ENCODE assay signal across 17 cellular contexts in genomic region chr11:128690746-128691091, GRCh38. TPM values are rescaled to one million over a fixed set of nuclear protein-coding genes. Genes with fewer than 3 reads are reported as not detected.
DNase-seq lines count a peak whose midpoint lies in the region; ATAC-seq and TF ChIP-seq lines count a peak whose summit lies in the region.
"Had no signal": no experiment of that assay in that cellular context is flagged by ENCODE, and none has a peak within 500 bp of the region (broad histone marks: within the 10 kb centered on the region; RNA-seq: fewer than 3 reads in every experiment).

No MANE protein-coding gene starts in this region.

- H3F3A ChIP-seq in PC-3 (ENCODE audit: low read length, unreplicated experiment) = no peaks in the 10 kb centered on the region

- no peak overlapping the region for H3K9ac ChIP-seq in PC-3 (ENCODE audit: low read length)
- H3K9ac ChIP-seq: KMS-11 had no signal

- peaks cover 0 to 88% (median 28%) of the 10 kb centered on the region in 3 donors for H3K4me1 ChIP-seq in gastroesophageal sphincter
- peaks cover 10% of the 10 kb centered on the region; the same call in 1 of the 2 replicates for H3K4me1 ChIP-seq in PC-3 (ENCODE audit: insufficient read depth, low read length)

- no peaks in the 10 kb centered on the region for H3K9me2 ChIP-seq in PC-3 (replicated peaks; ENCODE audit: low read length)

- H3K27ac ChIP-seq in gastroesophageal sphincter = peak overlapping the region in 3 of 4 donors; percentile 75 to 88 (median 81)
- H3K27ac ChIP-seq in PC-3 (ENCODE audit: low read length) = no peak overlapping the region
- H3K27ac ChIP-seq: KMS-11 had no signal

- H3K9me3 Mint-ChIP-seq in natural killer cell = peaks cover 0 to 3% of the 10 kb centered on the region in 2 donors
- H3K9me3 Mint-ChIP-seq in natural killer cell treated with Interleukin-12 subunit alpha and Interleukin-12 subunit beta and Interleukin-15 and Interleukin-18, amount 100 ng/mL, for 72 hours = no peaks in the 10 kb centered on the region
- no peaks in the 10 kb centered on the region for H3K9me3 Mint-ChIP-seq in neural crest cell
- no peaks in the 10 kb centered on the region for H3K9me3 Mint-ChIP-seq in stimulated activated naive B cell treated with anti-CD40 and anti-IgM and Interleukin-4, amounts not matched to agents 10 μg/mL and 1 μg/mL and 100 μg/mL, for 72 hours

- H3K4me1 Mint-ChIP-seq in natural killer cell (peaks cover 33 to 48% of the 10 kb centered on the region in 2 donors), neural crest cell (peaks cover 46% of the 10 kb centered on the region)
- H3K4me1 Mint-ChIP-seq in natural killer cell treated with Interleukin-12 subunit alpha and Interleukin-12 subunit beta and Interleukin-15 and Interleukin-18, amount 100 ng/mL, for 72 hours (ENCODE audit: low read depth in 2 of 2) = peaks cover 34 to 45% of the 10 kb centered on the region in 2 donors
- H3K4me1 Mint-ChIP-seq in stimulated activated naive B cell treated with anti-CD40 and anti-IgM and Interleukin-4, amounts not matched to agents 10 μg/mL and 1 μg/mL and 100 μg/mL, for 72 hours = peaks cover 32 to 56% of the 10 kb centered on the region in 2 donors

- H3K36me3 ChIP-seq in gastroesophageal sphincter (no peaks in the 10 kb centered on the region), PC-3 (ENCODE audit: low read depth, low read length) (no peaks in the 10 kb centered on the region)
- H3K36me3 ChIP-seq: thyroid gland had no signal

- H3K4me3 ChIP-seq in gastroesophageal sphincter = no peak overlapping the region
- no peak overlapping the region for H3K4me3 ChIP-seq in PC-3 (ENCODE audit: low read length)
- H3K4me3 ChIP-seq: thyroid gland had no signal

- WGBS in gastroesophageal sphincter (ENCODE audit: low coverage in 1 of 2), 2 donors = 76% methylated on average over 2 of the region's 4 CpGs; no CpG with 5 or more reads in 1 of the 2 donors

- H3K4me3 Mint-ChIP-seq in natural killer cell = peak overlapping the region; percentile 35
- H3K4me3 Mint-ChIP-seq in natural killer cell treated with Interleukin-12 subunit alpha and Interleukin-12 subunit beta and Interleukin-15 and Interleukin-18, amount 100 ng/mL, for 72 hours = no peak overlapping the region
- H3K4me3 Mint-ChIP-seq in neural crest cell = peak overlapping the region; percentile 9
- peak overlapping the region in 1 of 2 donors; percentile 33 for H3K4me3 Mint-ChIP-seq in stimulated activated naive B cell treated with anti-CD40 and anti-IgM and Interleukin-4, amounts not matched to agents 10 μg/mL and 1 μg/mL and 100 μg/mL, for 72 hours

- H3K4me2 ChIP-seq in PC-3 (ENCODE audit: low read length) = no peak overlapping the region
- H3K4me2 ChIP-seq: KMS-11 had no signal

- BruUV-seq in PC-3 (replicated peaks; lab: Mats Ljungman, UMichigan) = no TSS peak

- ATAC-seq in natural killer cell (no peak), gastroesophageal sphincter (no peak), GM21737 (IDR thresholded peaks at IDR 0.05; ENCODE audit: unreplicated experiment) (no peak), PC-3 (no peak)
- ATAC-seq in natural killer cell treated with Interleukin-12 subunit alpha and Interleukin-12 subunit beta and Interleukin-15 and Interleukin-18, amount 100 ng/mL, for 72 hours = no peak
- ATAC-seq in stimulated activated naive B cell treated with anti-CD40 and anti-IgM and Interleukin-4, amounts not matched to agents 10 μg/mL and 1 μg/mL and 100 μg/mL, for 72 hours (replicated peaks) = no peak
- ATAC-seq: sciatic nerve had no signal

- peaks cover 34 to 42% of the 10 kb centered on the region in 2 donors for H3K27me3 Mint-ChIP-seq in natural killer cell (ENCODE audit: low read depth in 2 of 2)
- H3K27me3 Mint-ChIP-seq in natural killer cell treated with Interleukin-12 subunit alpha and Interleukin-12 subunit beta and Interleukin-15 and Interleukin-18, amount 100 ng/mL, for 72 hours = peaks cover 17 to 21% of the 10 kb centered on the region in 2 donors
- H3K27me3 Mint-ChIP-seq in neural crest cell (ENCODE audit: low read depth) = peaks cover 96% of the 10 kb centered on the region
- H3K27me3 Mint-ChIP-seq in stimulated activated naive B cell treated with anti-CD40 and anti-IgM and Interleukin-4, amounts not matched to agents 10 μg/mL and 1 μg/mL and 100 μg/mL, for 72 hours = peaks cover 22 to 37% of the 10 kb centered on the region in 2 donors

- TF ChIP-seq CTCF in natural killer cell (IDR thresholded peaks at IDR 0.05) (no peak), gastroesophageal sphincter (IDR thresholded peaks at IDR 0.05) (no peak), neural crest cell (conservative IDR thresholded peaks at IDR 0.05) (no peak), PC-3 (conservative IDR thresholded peaks at IDR 0.05; ENCODE audit: low read depth, low read length) (no peak)

- no peak for TF ChIP-seq POLR2A in gastroesophageal sphincter (IDR thresholded peaks at IDR 0.05)

- no peak for DNase-seq in natural killer cell
- no peak for DNase-seq in natural killer cell treated with Interleukin-12 subunit alpha and Interleukin-12 subunit beta and Interleukin-15 and Interleukin-18, amount 100 ng/mL, for 72 hours (ENCODE audit: low spot score)
- no peak for DNase-seq in neural crest cell (ENCODE audit: low read depth, low spot score)
- no peak for DNase-seq in NCI-H748 treated with DMSO at 0.1 percent for 48 hours (lab: John Stamatoyannopoulos, UW)
- DNase-seq in PC-3 = no peak
- no peak for DNase-seq in stimulated activated naive B cell treated with anti-CD40 and anti-IgM and Interleukin-4, amounts not matched to agents 10 μg/mL and 1 μg/mL and 100 μg/mL, for 72 hours
- DNase-seq: activated CD4-positive, alpha-beta T cell treated with anti-CD3 and anti-CD28 coated beads, Interleukin-2, amount 50 U/mL, for 48 hours; activated naive CD4-positive, alpha-beta T cell; cortex of kidney; EL; mammary epithelial cell; NCI-H2107; thyroid gland had no signal

- H3K27me3 ChIP-seq in gastroesophageal sphincter (peaks cover 100% of the 10 kb centered on the region), PC-3 (ENCODE audit: low read length) (peaks cover 65% of the 10 kb centered on the region)

- POLR2A ChIA-PET in PC-3 (lab: Charles Lee; ENCODE audit: unreplicated experiment) = interaction anchor here (0.6 kb wide), 1 partner anchor 38 kb away, joined by 3 read pairs; no protein-coding TSS in a partner anchor

- CTCF ChIA-PET in PC-3 (lab: Charles Lee) = no interaction called here

- no peaks in the 10 kb centered on the region for H3K36me3 Mint-ChIP-seq in natural killer cell
- H3K36me3 Mint-ChIP-seq in natural killer cell treated with Interleukin-12 subunit alpha and Interleukin-12 subunit beta and Interleukin-15 and Interleukin-18, amount 100 ng/mL, for 72 hours = no peaks in the 10 kb centered on the region
- H3K36me3 Mint-ChIP-seq in neural crest cell (ENCODE audit: low read depth) = peaks cover 4% of the 10 kb centered on the region
- H3K36me3 Mint-ChIP-seq in stimulated activated naive B cell treated with anti-CD40 and anti-IgM and Interleukin-4, amounts not matched to agents 10 μg/mL and 1 μg/mL and 100 μg/mL, for 72 hours = peaks cover 0 to 2% of the 10 kb centered on the region in 2 donors

- H3K9me3 ChIP-seq in gastroesophageal sphincter = no peaks in the 10 kb centered on the region
- H3K9me3 ChIP-seq in PC-3 (ENCODE audit: low read length) = no peaks in the 10 kb centered on the region
- H3K9me3 ChIP-seq: thyroid gland had no signal

- no peaks in the 10 kb centered on the region for H3K79me2 ChIP-seq in PC-3 (ENCODE audit: low read length)

- H2AFZ ChIP-seq in PC-3 (ENCODE audit: low read length) = no peak overlapping the region

- H3K27ac Mint-ChIP-seq in natural killer cell (no peak overlapping the region), neural crest cell (ENCODE audit: unreplicated experiment) (no peak overlapping the region)
- H3K27ac Mint-ChIP-seq in natural killer cell treated with Interleukin-12 subunit alpha and Interleukin-12 subunit beta and Interleukin-15 and Interleukin-18, amount 100 ng/mL, for 72 hours = no peak overlapping the region
- H3K27ac Mint-ChIP-seq in stimulated activated naive B cell treated with anti-CD40 and anti-IgM and Interleukin-4, amounts not matched to agents 10 μg/mL and 1 μg/mL and 100 μg/mL, for 72 hours = no peak overlapping the region

- intact Hi-C loops in natural killer cell (cut with micrococcal nuclease) (loop anchor here (10.0 kb wide), 1 partner anchor 166 kb away; no protein-coding TSS in a partner anchor), PC-3 (cut with micrococcal nuclease) (no loop called here)

- no peaks in the 10 kb centered on the region for H4K20me1 ChIP-seq in PC-3 (ENCODE audit: low read length)

- no peak for TF ChIP-seq EP300 in gastroesophageal sphincter (IDR thresholded peaks at IDR 0.05)

RNA-seq across cellular contexts. Expression of gene FLI1, which starts 3.2 kb away (rescaled TPM):
- total RNA-seq in natural killer cell (100 to 1,000 TPM; 123 to 157 (median 148) TPM), gastroesophageal sphincter (10 to 100 TPM; 13.8 to 21.6 (median 17.9) TPM), neural crest cell (0.23 and 0.48 TPM in 2 replicates), PC-3 (2014; rRNA removed) (1.2 and 1.6 TPM in 2 replicates)
- 10 to 100 TPM; 63.3 to 74.0 TPM for total RNA-seq in natural killer cell treated with Interleukin-12 subunit alpha and Interleukin-12 subunit beta and Interleukin-15 and Interleukin-18, amount 100 ng/mL, for 72 hours
